ENCODE assay signal across 17 cellular contexts in the genomic region with DNA sequence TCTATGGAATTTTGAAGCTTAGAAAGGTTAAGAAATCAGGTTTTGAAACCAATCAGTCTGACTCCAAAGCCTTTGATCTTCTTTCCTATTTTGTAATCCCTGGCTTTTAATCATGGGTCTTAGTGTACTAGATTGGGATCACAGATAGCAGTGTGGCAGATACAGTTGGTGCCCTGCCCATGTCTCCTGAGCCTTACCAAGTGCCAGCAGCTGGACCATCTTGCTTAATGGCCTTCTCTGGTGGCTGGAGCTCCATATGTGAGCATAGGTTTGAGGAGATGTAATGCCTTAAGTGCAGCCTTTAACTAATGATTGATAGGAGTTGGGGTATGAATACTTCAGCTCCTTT. TPM values are rescaled to one million over a fixed set of nuclear protein-coding genes. Genes with fewer than 3 reads are reported as not detected.
DNase-seq lines count a peak whose midpoint lies in the region; ATAC-seq and TF ChIP-seq lines count a peak whose summit lies in the region.
"Had no signal": no experiment of that assay in that cellular context is flagged by ENCODE, and none has a peak within 500 bp of the region (broad histone marks: within the 10 kb centered on the region; RNA-seq: fewer than 3 reads in every experiment).

No MANE protein-coding gene starts in this region.

- no peak for DNase-seq in CD8-positive, alpha-beta T cell
- DNase-seq in activated B cell treated with CpG ODN at 0.5 μM for 24 hours (no peak), memory B cell (ENCODE audit: low spot score in 2 of 2) (no peak), prostate gland (ENCODE audit: low spot score) (no peak), 8988T (no peak)
- DNase-seq: CD4-positive, alpha-beta memory T cell; GDM1; NCI-H1417; NCI-H187 treated with DMSO at 0.1 percent for 48 hours; SJCRH30 had no signal

- no peak overlapping the region for H3K4me3 Mint-ChIP-seq in CD8-positive, alpha-beta T cell
- no peak overlapping the region for H3K4me3 Mint-ChIP-seq in activated B cell treated with CpG ODN at 0.5 μM for 24 hours
- H3K4me3 Mint-ChIP-seq in memory B cell, result no peak overlapping the region
- H3K4me3 Mint-ChIP-seq: B cell, IgD-negative memory B cell had no signal

- peaks cover 50% of the 10 kb centered on the region for H3K4me1 Mint-ChIP-seq in CD8-positive, alpha-beta T cell (ENCODE audit: low read depth)
- H3K4me1 Mint-ChIP-seq in activated B cell treated with CpG ODN at 0.5 μM for 24 hours (peaks cover 52% of the 10 kb centered on the region), memory B cell (peaks cover 29% of the 10 kb centered on the region)

- no peak overlapping the region for H3K27ac ChIP-seq in CD8-positive, alpha-beta T cell (ENCODE audit: low read depth, low read length)
- peak overlapping the region; percentile 65 for H3K27ac ChIP-seq in subcutaneous abdominal adipose tissue (ENCODE audit: low read depth, low read length)
- no peak overlapping the region for H3K27ac ChIP-seq in prostate gland
- H3K27ac ChIP-seq: HL-60, SJCRH30 had no signal

- H3K27me3 ChIP-seq in CD8-positive, alpha-beta T cell (ENCODE audit: insufficient read depth, low read length), result no peaks in the 10 kb centered on the region
- H3K27me3 ChIP-seq in subcutaneous abdominal adipose tissue (ENCODE audit: control insufficient read depth in 5 of 5, insufficient read depth in 4 of 5, low read length in 5 of 5), result no peaks in the 10 kb centered on the region
- H3K27me3 ChIP-seq in prostate gland (replicated peaks; ENCODE audit: insufficient read depth), result no peaks in the 10 kb centered on the region
- H3K27me3 ChIP-seq: SJCRH30 had no signal

- peaks cover 6% of the 10 kb centered on the region for H3K4me1 ChIP-seq in CD8-positive, alpha-beta T cell (ENCODE audit: insufficient read depth, low read length)
- H3K4me1 ChIP-seq in subcutaneous abdominal adipose tissue (ENCODE audit: control insufficient read depth in 5 of 5, insufficient read depth in 5 of 5, low read length in 5 of 5), result peaks cover 6 to 30% (median 24%) of the 10 kb centered on the region in 5 donors
- no peaks in the 10 kb centered on the region for H3K4me1 ChIP-seq in prostate gland (replicated peaks)
- H3K4me1 ChIP-seq: HAP-1, SJCRH30 had no signal

- H3K27me3 Mint-ChIP-seq in CD8-positive, alpha-beta T cell (ENCODE audit: low read depth), result no peaks in the 10 kb centered on the region
- H3K27me3 Mint-ChIP-seq in activated B cell treated with CpG ODN at 0.5 μM for 24 hours (no peaks in the 10 kb centered on the region), memory B cell (no peaks in the 10 kb centered on the region)
- H3K27me3 Mint-ChIP-seq: B cell; CD4-positive, alpha-beta memory T cell; IgD-negative memory B cell had no signal

- no peaks in the 10 kb centered on the region for H3K9me3 Mint-ChIP-seq in CD8-positive, alpha-beta T cell
- H3K9me3 Mint-ChIP-seq in activated B cell treated with CpG ODN at 0.5 μM for 24 hours (no peaks in the 10 kb centered on the region), memory B cell (no peaks in the 10 kb centered on the region)
- H3K9me3 Mint-ChIP-seq: CD4-positive, alpha-beta memory T cell had no signal

- H3K36me3 Mint-ChIP-seq in CD8-positive, alpha-beta T cell, result no peaks in the 10 kb centered on the region
- H3K36me3 Mint-ChIP-seq in activated B cell treated with CpG ODN at 0.5 μM for 24 hours (ENCODE audit: low read depth) (peaks cover 3% of the 10 kb centered on the region), memory B cell (peaks cover 2% of the 10 kb centered on the region)

- no peaks in the 10 kb centered on the region for H3K9me3 ChIP-seq in CD8-positive, alpha-beta T cell (ENCODE audit: low read length)
- H3K9me3 ChIP-seq in subcutaneous abdominal adipose tissue (ENCODE audit: control insufficient read depth in 5 of 5, low read length in 5 of 5), result no peaks in the 10 kb centered on the region
- H3K9me3 ChIP-seq in prostate gland, result no peaks in the 10 kb centered on the region
- H3K9me3 ChIP-seq: HAP-1, SJCRH30 had no signal

- H3K36me3 ChIP-seq in CD8-positive, alpha-beta T cell (ENCODE audit: insufficient read depth, low read length), result no peaks in the 10 kb centered on the region
- H3K36me3 ChIP-seq in subcutaneous abdominal adipose tissue (ENCODE audit: control insufficient read depth in 5 of 5, insufficient read depth in 5 of 5, low read length in 5 of 5), result no peaks in the 10 kb centered on the region
- no peaks in the 10 kb centered on the region for H3K36me3 ChIP-seq in prostate gland
- H3K36me3 ChIP-seq: HAP-1, SJCRH30 had no signal

- H3K27ac Mint-ChIP-seq in CD8-positive, alpha-beta T cell, result peak overlapping the region; percentile 25
- H3K27ac Mint-ChIP-seq in activated B cell treated with CpG ODN at 0.5 μM for 24 hours (peak overlapping the region; percentile 5), memory B cell (peak overlapping the region; percentile 60)

- CTCF ChIA-PET in CD8-positive, alpha-beta T cell (lab: Charles Lee), result interaction anchor here (1.3 to 5.0 kb wide), 2 partner anchors 12 kb away, joined by 3 to 20 read pairs; no protein-coding TSS in a partner anchor
- CTCF ChIA-PET in activated B cell treated with CpG ODN at 0.5 μM for 24 hours (lab: Charles Lee), result no interaction called here

- POLR2A ChIA-PET in CD8-positive, alpha-beta T cell (lab: Charles Lee), result no interaction called here
- POLR2A ChIA-PET in activated B cell treated with CpG ODN at 0.5 μM for 24 hours (lab: Charles Lee), result interaction anchor here (1.1 to 5.9 kb wide), 2 partner anchors 12 to 16 kb away, joined by 4 to 77 read pairs; a partner anchor contains a TSS

- no peak overlapping the region for H3K9ac ChIP-seq in subcutaneous abdominal adipose tissue (ENCODE audit: low read length in 5 of 5)

- intact Hi-C loops in CD8-positive, alpha-beta T cell (cut with DNase I, micrococcal nuclease), result no loop called here
- intact Hi-C loops in activated B cell treated with CpG ODN at 0.5 μM for 24 hours (cut with micrococcal nuclease) (no loop called here), prostate gland (cut with DNase I) (no loop called here)

- ATAC-seq in CD8-positive, alpha-beta T cell, result no peak
- ATAC-seq in activated B cell treated with CpG ODN at 0.5 μM for 24 hours (ENCODE audit: low read depth) (no peak), memory B cell (ENCODE audit: low read depth) (no peak), HG03521 (IDR thresholded peaks at IDR 0.05; ENCODE audit: unreplicated experiment) (no peak)
- ATAC-seq: GM12878 had no signal

- TF ChIP-seq POLR2A in prostate gland (IDR thresholded peaks at IDR 0.05), result no peak

- no peak overlapping the region for H3K4me3 ChIP-seq in CD8-positive, alpha-beta T cell (ENCODE audit: low read depth, low read length)
- no peak overlapping the region for H3K4me3 ChIP-seq in subcutaneous abdominal adipose tissue (ENCODE audit: low read depth in 1 of 5, low read length in 5 of 5)
- no peak overlapping the region for H3K4me3 ChIP-seq in prostate gland
- H3K4me3 ChIP-seq: GM12878, HAP-1, SJCRH30 had no signal

- TF ChIP-seq CTCF in CD8-positive, alpha-beta T cell (IDR thresholded peaks at IDR 0.05), result no peak
- TF ChIP-seq CTCF in activated B cell treated with CpG ODN at 0.5 μM for 24 hours (IDR thresholded peaks at IDR 0.05), result no peak
- TF ChIP-seq CTCF in prostate gland (IDR thresholded peaks at IDR 0.05), result no peak

RNA-seq across cellular contexts. Expression of a gene that starts 16.7 kb away (rescaled TPM):
- 10 to 100 TPM; 17.0 to 17.4 TPM for total RNA-seq in CD8-positive, alpha-beta T cell
- total RNA-seq in activated B cell treated with CpG ODN at 0.5 μM for 24 hours (68.1 and 85.0 TPM in 2 replicates), prostate gland (10 to 100 TPM; 18.0 to 49.8 TPM)

Comparison
In these comparisons a context has a peak if more than half of its experiments do, and no peak if none do; other contexts are left out.
1. H3K27ac Mint-ChIP-seq: peak in every context shown above with its lines; median percentile 60 in memory B cell; 25 in CD8-positive, alpha-beta T cell; 5 in activated B cell treated with CpG ODN at 0.5 μM for 24 hours.